ENCODE assay signal across 19 cellular contexts in genomic region chr5:137401946-137402345, GRCh38.
"Had no signal": no experiment of that assay in that cellular context is flagged by ENCODE, and none has a peak within 500 bp of the region (broad histone marks: within the 10 kb centered on the region; RNA-seq: fewer than 3 reads in every experiment).

No MANE protein-coding gene starts in this region.

- H3K9me3 ChIP-seq: colonic mucosa, left lung, lower lobe of right lung, pancreas, suprapubic skin, thyroid gland had no signal

- FAIRE-seq: frontal cortex, pancreas, small intestine, urothelium cell line had no signal

- ATAC-seq: left lung; lower lobe of right lung; natural killer cell treated with Interleukin-12 subunit alpha and Interleukin-12 subunit beta and Interleukin-15 and Interleukin-18, amount 100 ng/mL, for 72 hours; pancreas; right cardiac atrium; stimulated activated effector memory CD8-positive, alpha-beta T cell treated with anti-CD3 and anti-CD28 coated beads, Interleukin-12 subunit alpha, Interleukin-12 subunit beta, amount 100 ng/mL, for 72 hours; stimulated activated naive CD8-positive, alpha-beta T cell treated with anti-CD3 and anti-CD28 coated beads, Interleukin-15, Interleukin-2, amounts not matched to agents 100 U/mL and 50 U/mL, for 24 hours had no signal

- DNase-seq: colonic mucosa; dermis blood vessel endothelial cell; islet precursor cell; left lung; lower lobe of right lung; mesenchymal stem cell; midbrain; occipital lobe; pancreas; right cardiac atrium; small intestine; stimulated activated CD4-positive, alpha-beta T cell treated with anti-CD3 and anti-CD28 coated beads, Interleukin-12 subunit alpha, Interleukin-12 subunit beta, amount 100 ng/mL, for 4 hours; stimulated activated naive CD8-positive, alpha-beta T cell treated with anti-CD3 and anti-CD28 coated beads, Interleukin-15, Interleukin-2, amounts not matched to agents 100 U/mL and 50 U/mL, for 24 hours; thyroid gland had no signal

- H3K27me3 ChIP-seq: colonic mucosa, left lung, pancreas, suprapubic skin, thyroid gland had no signal

- H3K4me1 ChIP-seq: colonic mucosa, left lung, lower lobe of right lung, pancreas, suprapubic skin, thyroid gland had no signal

- H3K27ac ChIP-seq: colonic mucosa, left lung, lower lobe of right lung, pancreas, suprapubic skin, thyroid gland had no signal

- H3K4me3 ChIP-seq: colonic mucosa, left lung, lower lobe of right lung, pancreas, suprapubic skin, thyroid gland had no signal

- H3K36me3 ChIP-seq: colonic mucosa, left lung, lower lobe of right lung, pancreas, suprapubic skin, thyroid gland had no signal
